Comparison of ENCODE assay signal across 14 cellular contexts in genomic region chr1:167109125-167109524, GRCh38. TPM values are rescaled to one million over a fixed set of nuclear protein-coding genes. Genes with fewer than 3 reads are reported as not detected.
A peak's percentile ranks its signal among the peaks of the same experiment; 100 is the strongest.
DNase-seq lines count a peak whose midpoint lies in the region; ATAC-seq and TF ChIP-seq lines count a peak whose summit lies in the region.
"Had no signal": no experiment of that assay in that cellular context is flagged by ENCODE, and none has a peak within 500 bp of the region (broad histone marks: within the 10 kb centered on the region; RNA-seq: fewer than 3 reads in every experiment).

No MANE protein-coding gene starts in this region.

- peaks cover 38 to 42% (median 42%) of the 10 kb centered on the region in 3 donors for H3K4me1 Mint-ChIP-seq in CD8-positive, alpha-beta memory T cell

- no peak overlapping the region for H3K27ac ChIP-seq in CD8-positive, alpha-beta memory T cell (ENCODE audit: low read depth, low read length)
- peak overlapping the region; percentile 87 for H3K27ac ChIP-seq in PC-9

- H3K4me2 ChIP-seq in PC-9 = peak overlapping the region; percentile 68

- no peaks in the 10 kb centered on the region for H3K27me3 ChIP-seq in CD8-positive, alpha-beta memory T cell (ENCODE audit: insufficient read depth, low read length, poor library complexity, severe bottlenecking)
- no peaks in the 10 kb centered on the region for H3K27me3 ChIP-seq in PC-9 (ENCODE audit: insufficient read depth, low read depth)

- peaks cover 22% of the 10 kb centered on the region for H3K4me1 ChIP-seq in CD8-positive, alpha-beta memory T cell (ENCODE audit: insufficient read depth, low read length)
- peaks cover 60% of the 10 kb centered on the region for H3K4me1 ChIP-seq in PC-9 (replicated peaks; ENCODE audit: insufficient read depth)

- no peaks in the 10 kb centered on the region for H3K36me3 ChIP-seq in CD8-positive, alpha-beta memory T cell (ENCODE audit: insufficient read depth, low read length)
- no peaks in the 10 kb centered on the region for H3K36me3 ChIP-seq in PC-9 (ENCODE audit: low read depth)

- H3K4me3 ChIP-seq in CD8-positive, alpha-beta memory T cell (ENCODE audit: low read length) = no peak overlapping the region
- 0 out of 2 replicates have a peak overlapping the region, but pooled peaks have one; percentile 17 for H3K4me3 ChIP-seq in PC-9

- no peak for TF ChIP-seq CTCF in PC-9 (conservative IDR thresholded peaks at IDR 0.05)

- no peaks in the 10 kb centered on the region for H3K9me3 ChIP-seq in CD8-positive, alpha-beta memory T cell (ENCODE audit: low read length)
- H3K9me3 ChIP-seq in PC-9 (ENCODE audit: insufficient read depth, low read depth) = 0 out of 2 replicates have a peak, but pooled peaks cover 3% of the 10 kb centered on the region

- H3K9me3 Mint-ChIP-seq in CD8-positive, alpha-beta memory T cell = peaks cover 0 to 13% (median 8%) of the 10 kb centered on the region in 5 donors

- intact Hi-C loops in PC-9 (cut with micrococcal nuclease; ENCODE audit: unreplicated experiment) = loop anchor here (2.0 to 5.0 kb wide), 2 partner anchors 14 to 42 kb away; partner anchors contain the start of gene STYXL2
- intact Hi-C loops in left colon (cut with DNase I, micrococcal nuclease) = no loop called here

- no TSS peak for BruUV-seq in PC-9 (replicated peaks; lab: Mats Ljungman, UMichigan)

- H3K79me2 ChIP-seq in PC-9 (ENCODE audit: low read depth) = no peaks in the 10 kb centered on the region

- H4K20me1 ChIP-seq in PC-9 (ENCODE audit: insufficient read depth) = no peaks in the 10 kb centered on the region

- peak overlapping the region in 5 of 8 donors; percentile 14 to 62 (median 21) for H3K27ac Mint-ChIP-seq in CD8-positive, alpha-beta memory T cell

- H2AFZ ChIP-seq in PC-9 = peak overlapping the region; percentile 24; the same call in 1 of the 2 replicates

- H3K9me2 ChIP-seq in PC-9 (ENCODE audit: insufficient read depth) = no peaks in the 10 kb centered on the region

- CTCF ChIA-PET in CD8-positive, alpha-beta memory T cell (lab: Charles Lee) = interaction anchor here (0.9 to 1.3 kb wide), 3 partner anchors 15 to 199 kb away, joined by 3 to 4 read pairs (median 3); no protein-coding TSS in a partner anchor
- CTCF ChIA-PET in PC-9 (lab: Charles Lee) = interaction anchor here (1.8 kb wide), 1 partner anchor 111 kb away, joined by 12 read pairs; the partner anchor contains the start of gene POU2F1

- H3K27me3 Mint-ChIP-seq in CD8-positive, alpha-beta memory T cell = peaks cover 6 to 8% of the 10 kb centered on the region in 2 donors

- peaks cover 31% of the 10 kb centered on the region for H3F3A ChIP-seq in PC-9 (ENCODE audit: insufficient read depth, low read depth)

- peaks cover 0 to 20% (median 5%) of the 10 kb centered on the region in 3 donors for H3K36me3 Mint-ChIP-seq in CD8-positive, alpha-beta memory T cell

- POLR2A ChIA-PET in CD8-positive, alpha-beta memory T cell (lab: Charles Lee) = interaction anchor here (1.0 kb wide), 1 partner anchor 9 kb away, joined by 3 read pairs; no protein-coding TSS in a partner anchor
- POLR2A ChIA-PET in PC-9 (lab: Charles Lee; ENCODE audit: unreplicated experiment) = interaction anchor here (0.5 to 1.2 kb wide), 4 partner anchors 26 to 111 kb away, joined by 4 to 14 read pairs (median 11); partner anchors contain the start of gene POU2F1

- DNase-seq in CD8-positive, alpha-beta memory T cell = no peak
- DNase-seq in PC-9 = peak; percentile 75 to 81
- DNase-seq in left colon = no peak
- DNase-seq in T-helper 9 cell = no peak
- no peak for DNase-seq in SIG-M5 treated with dmso at 0.1 percent for 504 hours (lab: John Stamatoyannopoulos, UW; ENCODE audit: unreplicated experiment)
- DNase-seq in HuH-7 (ENCODE audit: low spot score) = no peak
- DNase-seq: activated CD4-positive, alpha-beta T cell treated with anti-CD3 and anti-CD28 coated beads, Interleukin-2, amount 50 U/mL, for 48 hours; DMS53; MV-4-11; RPMI8226; stimulated activated naive CD4-positive, alpha-beta T cell treated with Interleukin-2 at 50 U/mL for 16 hours had no signal

- no peak overlapping the region for H3K4me3 Mint-ChIP-seq in CD8-positive, alpha-beta memory T cell

- ATAC-seq in GM21576 (IDR thresholded peaks at IDR 0.05; ENCODE audit: unreplicated experiment) (peak; percentile 41), left colon (peak; percentile 44), HG02884 (IDR thresholded peaks at IDR 0.05; ENCODE audit: unreplicated experiment) (no peak)

RNA-seq across cellular contexts. Expression of gene STYXL2, which starts 15.2 kb away (rescaled TPM):
- total RNA-seq in CD8-positive, alpha-beta memory T cell = not detected
- polyA plus RNA-seq in CD8-positive, alpha-beta memory T cell = not detected
- not detected in 2 replicates for total RNA-seq in PC-9 (2021)
- total RNA-seq in left colon = under 1 TPM in 1 of 2 donors, not detected in 1; 0.34 TPM
- total RNA-seq: endothelial cell of umbilical vein had no signal
- polyA plus RNA-seq: endothelial cell of umbilical vein had no signal

RNA-seq across cellular contexts. Expression of gene GPA33, which starts 18.9 kb away (rescaled TPM):
- under 1 TPM; 0.66 to 0.97 TPM for total RNA-seq in CD8-positive, alpha-beta memory T cell
- polyA plus RNA-seq in CD8-positive, alpha-beta memory T cell = 19.7 TPM
- total RNA-seq in PC-9 (2021) = not detected in 2 replicates
- total RNA-seq in left colon = 100 to 1,000 TPM; 584 to 629 TPM
- total RNA-seq: endothelial cell of umbilical vein had no signal
- polyA plus RNA-seq: endothelial cell of umbilical vein had no signal

Comparison
In these comparisons a context has a peak if more than half of its experiments do, and no peak if none do; other contexts are left out.
1. DNase-seq: peak in PC-9 (2 of 2); none in CD8-positive, alpha-beta memory T cell (0 of 5), left colon (0 of 2), T-helper 9 cell (single experiment), SIG-M5 treated with dmso at 0.1 percent for 504 hours (single experiment) and HuH-7 (single experiment).
2. RNA of gene GPA33, which starts 18.9 kb away (total RNA-seq): 584 to 629 TPM in left colon; 0.66 to 0.97 TPM in CD8-positive, alpha-beta memory T cell and not detected in PC-9; every median in the first group is over 100 times any median in the second.